8 cellular contexts compared by ENCODE assay signal in genomic region chr11:126357055-126357962, GRCh38. TPM values are rescaled to one million over a fixed set of nuclear protein-coding genes. Genes with fewer than 3 reads are reported as not detected.
DNase-seq lines count a peak whose midpoint lies in the region; ATAC-seq and TF ChIP-seq lines count a peak whose summit lies in the region.

No MANE protein-coding gene starts in this region.

- H3K9me3 ChIP-seq in HCT116 (ENCODE audit: control insufficient read depth in 1 of 2, insufficient read depth in 1 of 2, low read depth in 1 of 2, low read length in 2 of 2), result no peaks in the 10 kb centered on the region

- RAD21 ChIA-PET in HCT116 (lab: Charles Lee; ENCODE audit: low non-redundant PET in 1 of 2, low total read pairs in 2 of 2, uncharacterized antibody in 2 of 2, unreplicated experiment in 2 of 2), result no interaction called here

- H3K4me3 Mint-ChIP-seq in activated naive CD8-positive, alpha-beta T cell, result peak overlapping the region; percentile 77

- H3K27me3 ChIP-seq in HCT116 (ENCODE audit: insufficient read depth, low read length) (no peaks in the 10 kb centered on the region), layer of hippocampus (ENCODE audit: control insufficient read depth, insufficient read depth, low read length) (no peaks in the 10 kb centered on the region)

- TSS peak; percentile 25 for BruUV-seq in HCT116 (replicated peaks; lab: Mats Ljungman, UMichigan)

- H3K4me1 Mint-ChIP-seq in activated naive CD8-positive, alpha-beta T cell (ENCODE audit: low read depth), result peaks cover 26% of the 10 kb centered on the region

- intact Hi-C loops in HCT116 (cut with micrococcal nuclease), result no loop called here

- TF ChIP-seq POLR2A in HCT116 (IDR thresholded peaks at IDR 0.05; ENCODE audit: borderline replicate concordance, extremely low read depth, insufficient read depth, insufficient read length), result no peak

- no peak for ATAC-seq in HCT116
- no peak for ATAC-seq in HG02981 (IDR thresholded peaks at IDR 0.05; ENCODE audit: unreplicated experiment)

- H3K27me3 Mint-ChIP-seq in activated naive CD8-positive, alpha-beta T cell, result no peaks in the 10 kb centered on the region

- H2AFZ ChIP-seq in HCT116 (ENCODE audit: low read depth, low read length, poor library complexity, severe bottlenecking), result no peak overlapping the region

- no peak overlapping the region for H3K27ac ChIP-seq in HCT116 (ENCODE audit: low read depth, low read length)
- peak overlapping the region; percentile 86 for H3K27ac ChIP-seq in layer of hippocampus (ENCODE audit: low read depth, low read length)
- H3K27ac ChIP-seq in substantia nigra (ENCODE audit: low read depth, low read length, poor library complexity, severe bottlenecking), result peak overlapping the region; percentile 95

- POLR2A ChIA-PET in HCT116 (lab: Charles Lee), result no interaction called here
- POLR2A ChIA-PET in HEK293T (lab: Yijun Ruan, JAX), result interaction anchor here (1.3 kb wide), 1 partner anchor 53 kb away, joined by 5 read pairs; the partner anchor contains the start of gene DCPS

- H3K4me3 ChIP-seq in HCT116 (replicated peaks in 1 of 2; ENCODE audit: low read depth in 1 of 2, low read length in 2 of 2), result no peak overlapping the region

- peaks cover 11% of the 10 kb centered on the region; the same call in 1 of the 2 replicates for H3K79me2 ChIP-seq in HCT116 (ENCODE audit: insufficient read depth, low read length)

- H3K4me1 ChIP-seq in HCT116 (ENCODE audit: control insufficient read depth in 1 of 2, insufficient read depth in 2 of 2, low read length in 2 of 2), result peaks cover 22 to 52% of the 10 kb centered on the region in 2 experiments

- no peaks in the 10 kb centered on the region for H3K9me2 ChIP-seq in HCT116 (ENCODE audit: insufficient read depth)

- peak overlapping the region; percentile 87 for H3K4me2 ChIP-seq in HCT116 (ENCODE audit: low read length)

- no peaks in the 10 kb centered on the region for H3K36me3 ChIP-seq in HCT116 (ENCODE audit: control insufficient read depth in 1 of 2, insufficient read depth in 2 of 2, low read length in 2 of 2)

- H3K36me3 Mint-ChIP-seq in activated naive CD8-positive, alpha-beta T cell, result no peaks in the 10 kb centered on the region

- DNase-seq in HCT116 (ENCODE audit: low read depth, low spot score), result no peak
- DNase-seq in substantia nigra (lab: John Stamatoyannopoulos, UW), result peak in 4 of 49 donors; percentile 20 to 53 (median 24)
- DNase-seq in T1000 (lab: John Stamatoyannopoulos, UW), result no peak
- DNase-seq in NCI-H524 treated with DMSO at 0.1 percent for 48 hours (lab: John Stamatoyannopoulos, UW), result no peak
- DNase-seq in HEK293T (ENCODE audit: extremely low spot score), result no peak

- H3K9ac ChIP-seq in HCT116 (ENCODE audit: low read length), result peak overlapping the region; percentile 95

- no peaks in the 10 kb centered on the region for H3K9me3 Mint-ChIP-seq in activated naive CD8-positive, alpha-beta T cell (ENCODE audit: low read depth)

- H3K27ac Mint-ChIP-seq in activated naive CD8-positive, alpha-beta T cell, result no peak overlapping the region

- H4K20me1 ChIP-seq in HCT116 (ENCODE audit: insufficient read depth), result no peaks in the 10 kb centered on the region

- TF ChIP-seq CTCF in HCT116 (IDR thresholded peaks at IDR 0.05 in 2 of 3, conservative IDR thresholded peaks at IDR 0.05 in 1 of 3; ENCODE audit: borderline replicate concordance in 1 of 3, insufficient read depth in 1 of 3, low read depth in 2 of 3, low read length in 2 of 3), result no peak

- CTCF ChIA-PET in HCT116 (lab: Charles Lee), result no interaction called here
- CTCF ChIA-PET in HEK293T (lab: Yijun Ruan, JAX), result interaction anchor here (0.6 kb wide), 1 partner anchor 50 kb away, joined by 4 read pairs; no protein-coding TSS in a partner anchor

- no peak for TF ChIP-seq RAD21 in HCT116 (IDR thresholded peaks at IDR 0.05; ENCODE audit: low read depth)

TF ChIP-seq in HCT116, 20 proteins besides CTCF, POLR2A, EP300 and RAD21 (continues in another document):
- TF ChIP-seq FOSL1 (IDR thresholded peaks at IDR 0.05; ENCODE audit: low read depth) (no peak), ZFX (IDR thresholded peaks at IDR 0.05) (no peak), EZH2phosphoT487 (IDR thresholded peaks at IDR 0.05; ENCODE audit: borderline replicate concordance) (no peak), CEBPB (IDR thresholded peaks at IDR 0.05; ENCODE audit: low read depth) (no peak), JUND (IDR thresholded peaks at IDR 0.05) (no peak), MAX (IDR thresholded peaks at IDR 0.05) (no peak), ZBTB33 (IDR thresholded peaks at IDR 0.05; ENCODE audit: extremely low read depth, insufficient replicate concordance, low read length) (no peak), SIN3A (IDR thresholded peaks at IDR 0.05; ENCODE audit: low read depth) (no peak), ATF3 (IDR thresholded peaks at IDR 0.05) (no peak), SP1 (IDR thresholded peaks at IDR 0.05; ENCODE audit: low read depth) (no peak), CBX3 (IDR thresholded peaks at IDR 0.05; ENCODE audit: low read depth) (no peak), TCF7L2 (IDR thresholded peaks at IDR 0.05; ENCODE audit: borderline replicate concordance, extremely low read depth, insufficient read depth, insufficient read length) (no peak)

TF ChIP-seq in HEK293T, 16 proteins besides CTCF, POLR2A, EP300 and RAD21:
- no peak for TF ChIP-seq PKNOX1 (IDR thresholded peaks at IDR 0.05)
TF ChIP-seq in HEK293T: peak in this region for 0.

RNA-seq across cellular contexts. Expression of gene ST3GAL4, which starts 1.8 kb away (rescaled TPM):
- 13.1 TPM for total RNA-seq in HCT116 (2021; ENCODE audit: unreplicated experiment)
- polyA plus RNA-seq in HCT116 (2012), result 13.6 and 14.7 TPM in 2 replicates

RNA-seq across cellular contexts. Expression of gene DCPS, which starts 53.4 kb away (rescaled TPM):
- 25.6 TPM for total RNA-seq in HCT116 (2021; ENCODE audit: unreplicated experiment)
- polyA plus RNA-seq in HCT116 (2012), result 32.0 and 34.0 TPM in 2 replicates
